ENCODE assay signal across 9 cellular contexts in genomic region chr5:41414598-41414997, GRCh38.
DNase-seq lines count a peak whose midpoint lies in the region; ATAC-seq and TF ChIP-seq lines count a peak whose summit lies in the region.
"Had no signal": no experiment of that assay in that cellular context is flagged by ENCODE, and none has a peak within 500 bp of the region (broad histone marks: within the 10 kb centered on the region; RNA-seq: fewer than 3 reads in every experiment).

No MANE protein-coding gene starts in this region.

- intact Hi-C loops in left cardiac atrium (cut with DNase I) = no loop called here
- intact Hi-C loops in uterus (cut with DNase I; ENCODE audit: low total_unique reads) = no loop called here
- intact Hi-C loops in CD4-positive, alpha-beta T cell (cut with DNase I, micrococcal nuclease) = no loop called here

- H3K27ac Mint-ChIP-seq in HFFc6 = peak overlapping the region; percentile 82
- no peak overlapping the region for H3K27ac Mint-ChIP-seq in CD4-positive, alpha-beta T cell

- H3K27me3 ChIP-seq in uterus = no peaks in the 10 kb centered on the region
- no peaks in the 10 kb centered on the region for H3K27me3 ChIP-seq in CD4-positive, alpha-beta T cell (ENCODE audit: control insufficient read depth, insufficient read depth, low read length)
- H3K27me3 ChIP-seq: cardiac muscle cell had no signal

- H3K4me1 Mint-ChIP-seq in HFFc6 (ENCODE audit: low read depth) = peaks cover 81% of the 10 kb centered on the region
- H3K4me1 Mint-ChIP-seq in CD4-positive, alpha-beta T cell (ENCODE audit: low read depth) = no peaks in the 10 kb centered on the region

- POLR2A ChIA-PET in CD4-positive, alpha-beta T cell (lab: Charles Lee) = no interaction called here

- peak overlapping the region; percentile 47; the same call in 1 of the 2 replicates for H3K4me3 Mint-ChIP-seq in HFFc6
- H3K4me3 Mint-ChIP-seq in CD4-positive, alpha-beta T cell = no peak overlapping the region

- H3K4me3 ChIP-seq in uterus = no peak overlapping the region
- H3K4me3 ChIP-seq: cardiac muscle cell had no signal

- H3K27ac ChIP-seq in uterus = no peak overlapping the region
- no peak overlapping the region for H3K27ac ChIP-seq in CD4-positive, alpha-beta T cell (ENCODE audit: low read depth, low read length)

- no peak for TF ChIP-seq CTCF in HFFc6 (IDR thresholded peaks at IDR 0.05)
- TF ChIP-seq CTCF in uterus (IDR thresholded peaks at IDR 0.05) = no peak
- TF ChIP-seq CTCF in CD4-positive, alpha-beta T cell (IDR thresholded peaks at IDR 0.05) = no peak

- DNase-seq in HFFc6 = peak; percentile 93
- peak; percentile 21 for DNase-seq in T1000 (lab: John Stamatoyannopoulos, UW)
- DNase-seq in left cardiac atrium = peak; percentile 71
- peak; percentile 23 to 46 for DNase-seq in uterus
- no peak for DNase-seq in CD4-positive, alpha-beta T cell
- no peak for DNase-seq in NCI-H1105 treated with DMSO at 0.1 percent for 48 hours (lab: John Stamatoyannopoulos, UW)
- DNase-seq: NCI-H2171 treated with DMSO at 0.1 percent for 48 hours had no signal

- no peaks in the 10 kb centered on the region for H3K4me1 ChIP-seq in uterus

- H3K9me3 Mint-ChIP-seq in HFFc6 = no peaks in the 10 kb centered on the region
- no peaks in the 10 kb centered on the region for H3K9me3 Mint-ChIP-seq in CD4-positive, alpha-beta T cell

- TF ChIP-seq POLR2A in uterus (IDR thresholded peaks at IDR 0.05) = no peak

- no peaks in the 10 kb centered on the region for H3K9me3 ChIP-seq in uterus
- no peaks in the 10 kb centered on the region for H3K9me3 ChIP-seq in CD4-positive, alpha-beta T cell (ENCODE audit: control insufficient read depth, low read length)

- CTCF ChIA-PET in CD4-positive, alpha-beta T cell (lab: Charles Lee) = no interaction called here

- ATAC-seq in left cardiac atrium = peak; percentile 58 to 91
- ATAC-seq in HG02588 (IDR thresholded peaks at IDR 0.05; ENCODE audit: unreplicated experiment) = no peak
- ATAC-seq in CD4-positive, alpha-beta T cell (ENCODE audit: poor library complexity) = no peak

- H3K36me3 ChIP-seq in uterus = no peaks in the 10 kb centered on the region
- H3K36me3 ChIP-seq: cardiac muscle cell had no signal

- peaks cover 11% of the 10 kb centered on the region; the same call in 1 of the 2 replicates for H3K36me3 Mint-ChIP-seq in HFFc6 (ENCODE audit: low read depth)
- H3K36me3 Mint-ChIP-seq in CD4-positive, alpha-beta T cell (ENCODE audit: low read depth) = no peaks in the 10 kb centered on the region

- H3K27me3 Mint-ChIP-seq in HFFc6 (ENCODE audit: insufficient read depth) = no peaks in the 10 kb centered on the region
- no peaks in the 10 kb centered on the region for H3K27me3 Mint-ChIP-seq in CD4-positive, alpha-beta T cell

Comparison
In these comparisons a context has a peak if more than half of its experiments do, and no peak if none do; other contexts are left out.
1. DNase-seq: peak in HFFc6 (single experiment), T1000 (single experiment), left cardiac atrium (single experiment) and uterus (2 of 2); none in CD4-positive, alpha-beta T cell (0 of 10) and NCI-H1105 treated with DMSO at 0.1 percent for 48 hours (single experiment).
2. ATAC-seq: peak in left cardiac atrium (2 of 2); none in HG02588 (single experiment) and CD4-positive, alpha-beta T cell (single experiment).